ENCODE assay signal across 2 cellular contexts in the genomic region with DNA sequence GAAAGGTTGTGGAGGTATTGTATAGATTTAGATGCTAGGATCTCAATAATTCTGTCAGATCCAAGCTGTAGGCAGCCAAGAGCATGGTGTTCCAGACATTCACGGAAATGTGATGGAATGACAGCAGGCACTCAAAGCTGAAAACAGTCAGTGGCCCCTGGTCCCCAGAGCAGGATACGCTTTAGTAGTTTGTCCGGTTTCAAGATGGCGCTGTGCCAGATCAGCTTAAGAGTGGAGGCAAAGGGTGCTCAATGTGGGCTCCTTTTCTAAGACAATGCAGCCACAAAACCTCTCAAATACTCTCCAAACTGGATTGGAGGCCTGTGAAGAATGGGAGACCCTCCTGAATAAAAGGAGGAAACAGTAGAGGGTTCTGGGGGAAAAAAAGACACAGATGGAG.
TF ChIP-seq lines count a peak whose summit lies in the region.

No MANE protein-coding gene starts in this region.

TF ChIP-seq in IMR-90, 13 proteins besides CTCF, POLR2A, EP300 and RAD21:
- no peak for TF ChIP-seq MXI1 (IDR thresholded peaks at IDR 0.05; ENCODE audit: borderline replicate concordance, low read depth, low read length)
- no peak for TF ChIP-seq BHLHE40 (IDR thresholded peaks at IDR 0.05; ENCODE audit: low read depth, low read length)

TF ChIP-seq in H1, 55 proteins besides CTCF, POLR2A, EP300 and RAD21:
- TF ChIP-seq EGR1 (IDR thresholded peaks at IDR 0.05; ENCODE audit: borderline replicate concordance, low read depth, low read length) (no peak), CREB1 (IDR thresholded peaks at IDR 0.05) (no peak), KDM5A (IDR thresholded peaks at IDR 0.05; ENCODE audit: low read length) (no peak), BCL11A (IDR thresholded peaks at IDR 0.05; ENCODE audit: low read depth in 2 of 2, low read length in 2 of 2) (no peak), KDM1A (IDR thresholded peaks at IDR 0.05; ENCODE audit: borderline replicate concordance, low read length) (no peak), EZH2 (IDR thresholded peaks at IDR 0.05; ENCODE audit: low read depth, low read length, severe bottlenecking) (no peak), SP4 (IDR thresholded peaks at IDR 0.05; ENCODE audit: low read length) (no peak), POLR2AphosphoS5 (IDR thresholded peaks at IDR 0.05; ENCODE audit: low read depth, low read length) (no peak)
- TF ChIP-seq, protein P1, sequence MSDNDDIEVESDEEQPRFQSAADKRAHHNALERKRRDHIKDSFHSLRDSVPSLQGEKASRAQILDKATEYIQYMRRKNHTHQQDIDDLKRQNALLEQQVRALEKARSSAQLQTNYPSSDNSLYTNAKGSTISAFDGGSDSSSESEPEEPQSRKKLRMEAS (IDR thresholded peaks at IDR 0.05), result no peak
